Comparison of ENCODE assay signal across 8 cellular contexts in the genomic region with DNA sequence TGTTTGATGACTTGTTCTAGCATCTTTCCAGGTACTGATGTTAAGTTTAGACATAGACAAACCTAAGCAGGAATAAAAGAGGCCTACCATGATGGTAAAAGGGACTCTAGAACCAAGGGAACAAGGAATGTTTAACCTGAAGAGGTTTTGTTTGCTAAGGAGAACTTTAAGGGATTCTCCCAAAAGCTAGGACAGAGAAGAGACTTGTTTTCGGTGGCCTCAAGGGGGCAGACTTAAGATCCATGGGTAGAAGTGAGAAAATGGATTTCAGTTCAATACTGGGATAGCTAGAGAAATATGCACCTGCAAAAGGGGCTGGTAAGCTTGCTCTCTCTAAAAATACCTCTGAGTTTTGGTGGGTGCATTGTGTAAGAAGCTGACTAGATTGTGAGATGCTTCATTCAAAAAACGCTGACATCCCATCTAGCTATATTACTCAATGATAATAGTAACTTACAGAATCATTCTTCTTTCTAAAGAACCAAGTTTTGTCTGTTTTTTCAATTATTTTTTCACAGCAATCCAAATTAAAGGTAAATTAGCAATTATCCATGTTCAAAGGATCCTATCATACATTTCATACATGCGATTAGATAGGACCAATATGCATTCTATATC. TPM values are rescaled to one million over a fixed set of nuclear protein-coding genes. Genes with fewer than 3 reads are reported as not detected.
A peak's percentile ranks its signal among the peaks of the same experiment; 100 is the strongest.
DNase-seq lines count a peak whose midpoint lies in the region; ATAC-seq and TF ChIP-seq lines count a peak whose summit lies in the region.

No MANE protein-coding gene starts in this region.

- H3K4me3 ChIP-seq in OCI-LY1 (ENCODE audit: low read depth, low read length, poor library complexity, severe bottlenecking): no peak overlapping the region
- no peak overlapping the region for H3K4me3 ChIP-seq in epithelial cell of esophagus (ENCODE audit: low read length)

- no peaks in the 10 kb centered on the region for H3K9me2 ChIP-seq in OCI-LY1 (ENCODE audit: low read depth, low read length)

- no peaks in the 10 kb centered on the region for H3K27me3 ChIP-seq in OCI-LY1 (ENCODE audit: insufficient read depth, low read length)

- no peaks in the 10 kb centered on the region for H3K4me1 ChIP-seq in OCI-LY1 (ENCODE audit: insufficient read depth, low read length, severe bottlenecking)

- no peaks in the 10 kb centered on the region for H3F3A ChIP-seq in OCI-LY1 (ENCODE audit: insufficient read depth, low read length)

- ATAC-seq in GM21717 (IDR thresholded peaks at IDR 0.05; ENCODE audit: unreplicated experiment) (peak; percentile 54), sciatic nerve (peak; percentile 56)

- peak; percentile 62 for TF ChIP-seq CTCF in OCI-LY1 (IDR thresholded peaks at IDR 0.05; ENCODE audit: low read length)
- peak; percentile 81 for TF ChIP-seq CTCF in epithelial cell of esophagus (IDR thresholded peaks at IDR 0.05; ENCODE audit: insufficient read depth, low read depth, low read length, missing control alignments)

- no peaks in the 10 kb centered on the region for H3K36me3 ChIP-seq in OCI-LY1 (ENCODE audit: insufficient read depth, low read length)

- intact Hi-C loops in sciatic nerve (cut with DNase I): no loop called here

- H2AFZ ChIP-seq in OCI-LY1 (ENCODE audit: low read length): no peak overlapping the region

- H3K27ac ChIP-seq in OCI-LY1 (ENCODE audit: low read depth, low read length, poor library complexity, severe bottlenecking): no peak overlapping the region

- DNase-seq in COR-L47 (lab: John Stamatoyannopoulos, UW) (peak; percentile 18), epithelial cell of esophagus (ENCODE audit: low read depth) (peak; percentile 58), sciatic nerve (ENCODE audit: low spot score) (no peak), HuH-7.5 (ENCODE audit: low spot score) (no peak), islet precursor cell (no peak)
- no peak for DNase-seq in activated effector memory CD4-positive, alpha-beta T cell treated with Interleukin-2 at 50 U/mL for 16 hours

- no peaks in the 10 kb centered on the region for H3K9me3 ChIP-seq in OCI-LY1 (ENCODE audit: low read length)

- H3K79me2 ChIP-seq in OCI-LY1 (ENCODE audit: insufficient read depth, low read length): no peaks in the 10 kb centered on the region

- no peak overlapping the region for H3K4me2 ChIP-seq in OCI-LY1 (ENCODE audit: low read length)

- no peaks in the 10 kb centered on the region for H4K20me1 ChIP-seq in OCI-LY1 (ENCODE audit: insufficient read depth, low read length)

- H3K9ac ChIP-seq in OCI-LY1 (ENCODE audit: low read length): no peak overlapping the region

RNA-seq across cellular contexts. Expression of a gene that starts 5.5 kb away (rescaled TPM):
- total RNA-seq in sciatic nerve: 6.7 TPM

Comparison
In these comparisons a context has a peak if more than half of its experiments do, and no peak if none do; other contexts are left out.
1. DNase-seq: peak in COR-L47 (single experiment) and epithelial cell of esophagus (single experiment); none in sciatic nerve (single experiment), HuH-7.5 (single experiment), islet precursor cell (single experiment) and activated effector memory CD4-positive, alpha-beta T cell treated with Interleukin-2 at 50 U/mL for 16 hours (single experiment).